ENCODE assay signal across 2 cellular contexts in the genomic region with DNA sequence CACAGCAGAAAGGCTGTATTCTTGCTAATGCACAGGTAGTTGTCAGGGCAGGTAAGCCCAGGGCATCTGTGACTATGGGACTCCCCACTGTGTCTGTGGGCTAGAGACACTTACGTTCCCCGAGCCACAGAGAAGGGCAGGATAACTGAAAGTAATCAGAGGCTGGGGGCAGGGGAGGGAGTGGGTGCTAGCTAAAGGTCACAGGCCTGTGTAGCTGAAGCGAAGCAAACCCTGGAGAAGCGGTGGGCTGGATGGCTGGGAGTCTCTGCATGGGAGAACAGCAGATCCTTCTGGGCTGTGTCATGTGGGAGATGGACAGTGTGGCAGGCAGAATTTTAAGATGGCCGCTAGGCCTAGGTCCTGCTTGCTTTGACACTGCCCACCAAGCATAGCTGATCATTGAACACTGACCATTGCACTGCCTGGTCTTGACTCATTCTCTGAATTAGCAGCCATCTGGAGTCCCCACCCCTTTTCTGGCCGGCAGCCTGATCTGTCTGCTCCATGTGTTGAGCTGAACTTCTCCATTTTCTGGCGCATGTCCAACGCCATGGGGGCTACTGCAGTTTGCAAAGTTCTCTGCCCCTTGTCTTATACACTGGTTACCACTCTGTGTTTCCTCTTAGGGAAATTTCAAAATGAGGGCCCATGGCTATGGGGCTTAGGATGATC.
TF ChIP-seq lines count a peak whose summit lies in the region.

No MANE protein-coding gene starts in this region.

TF ChIP-seq in SK-N-SH, 30 proteins besides CTCF, POLR2A, EP300 and RAD21 (continued from another document):
- TF ChIP-seq, protein P1, sequence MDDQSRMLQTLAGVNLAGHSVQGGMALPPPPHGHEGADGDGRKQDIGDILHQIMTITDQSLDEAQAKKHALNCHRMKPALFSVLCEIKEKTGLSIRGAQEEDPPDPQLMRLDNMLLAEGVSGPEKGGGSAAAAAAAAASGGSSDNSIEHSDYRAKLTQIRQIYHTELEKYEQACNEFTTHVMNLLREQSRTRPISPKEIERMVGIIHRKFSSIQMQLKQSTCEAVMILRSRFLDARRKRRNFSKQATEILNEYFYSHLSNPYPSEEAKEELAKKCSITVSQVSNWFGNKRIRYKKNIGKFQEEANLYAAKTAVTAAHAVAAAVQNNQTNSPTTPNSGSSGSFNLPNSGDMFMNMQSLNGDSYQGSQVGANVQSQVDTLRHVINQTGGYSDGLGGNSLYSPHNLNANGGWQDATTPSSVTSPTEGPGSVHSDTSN (IDR thresholded peaks at IDR 0.05) = no peak
- TF ChIP-seq, protein P2, sequence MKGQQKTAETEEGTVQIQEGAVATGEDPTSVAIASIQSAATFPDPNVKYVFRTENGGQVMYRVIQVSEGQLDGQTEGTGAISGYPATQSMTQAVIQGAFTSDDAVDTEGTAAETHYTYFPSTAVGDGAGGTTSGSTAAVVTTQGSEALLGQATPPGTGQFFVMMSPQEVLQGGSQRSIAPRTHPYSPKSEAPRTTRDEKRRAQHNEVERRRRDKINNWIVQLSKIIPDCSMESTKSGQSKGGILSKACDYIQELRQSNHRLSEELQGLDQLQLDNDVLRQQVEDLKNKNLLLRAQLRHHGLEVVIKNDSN (IDR thresholded peaks at IDR 0.05; ENCODE audit: borderline replicate concordance, low read depth) = no peak
- TF ChIP-seq SIN3A (IDR thresholded peaks at IDR 0.05; ENCODE audit: borderline replicate concordance, low read depth, low read length) (no peak), CHD2 (IDR thresholded peaks at IDR 0.05; ENCODE audit: low read length, partially characterized antibody) (no peak), TEAD4 (IDR thresholded peaks at IDR 0.05; ENCODE audit: borderline replicate concordance, insufficient read depth) (no peak), ELF1 (IDR thresholded peaks at IDR 0.05) (no peak), POLR2AphosphoS5 (IDR thresholded peaks at IDR 0.05; ENCODE audit: low read depth, low read length) (no peak), FOSL2 (IDR thresholded peaks at IDR 0.05; ENCODE audit: borderline replicate concordance, low read depth) (no peak), MXI1 (IDR thresholded peaks at IDR 0.05; ENCODE audit: low read depth, low read length) (no peak), GABPA (IDR thresholded peaks at IDR 0.05; ENCODE audit: low read depth) (no peak), GATA2 (CRISPR knock-in tag; IDR thresholded peaks at IDR 0.05) (no peak), TAF1 (IDR thresholded peaks at IDR 0.05; ENCODE audit: borderline replicate concordance, low read depth, low read length) (no peak)
- TF ChIP-seq, protein P3, sequence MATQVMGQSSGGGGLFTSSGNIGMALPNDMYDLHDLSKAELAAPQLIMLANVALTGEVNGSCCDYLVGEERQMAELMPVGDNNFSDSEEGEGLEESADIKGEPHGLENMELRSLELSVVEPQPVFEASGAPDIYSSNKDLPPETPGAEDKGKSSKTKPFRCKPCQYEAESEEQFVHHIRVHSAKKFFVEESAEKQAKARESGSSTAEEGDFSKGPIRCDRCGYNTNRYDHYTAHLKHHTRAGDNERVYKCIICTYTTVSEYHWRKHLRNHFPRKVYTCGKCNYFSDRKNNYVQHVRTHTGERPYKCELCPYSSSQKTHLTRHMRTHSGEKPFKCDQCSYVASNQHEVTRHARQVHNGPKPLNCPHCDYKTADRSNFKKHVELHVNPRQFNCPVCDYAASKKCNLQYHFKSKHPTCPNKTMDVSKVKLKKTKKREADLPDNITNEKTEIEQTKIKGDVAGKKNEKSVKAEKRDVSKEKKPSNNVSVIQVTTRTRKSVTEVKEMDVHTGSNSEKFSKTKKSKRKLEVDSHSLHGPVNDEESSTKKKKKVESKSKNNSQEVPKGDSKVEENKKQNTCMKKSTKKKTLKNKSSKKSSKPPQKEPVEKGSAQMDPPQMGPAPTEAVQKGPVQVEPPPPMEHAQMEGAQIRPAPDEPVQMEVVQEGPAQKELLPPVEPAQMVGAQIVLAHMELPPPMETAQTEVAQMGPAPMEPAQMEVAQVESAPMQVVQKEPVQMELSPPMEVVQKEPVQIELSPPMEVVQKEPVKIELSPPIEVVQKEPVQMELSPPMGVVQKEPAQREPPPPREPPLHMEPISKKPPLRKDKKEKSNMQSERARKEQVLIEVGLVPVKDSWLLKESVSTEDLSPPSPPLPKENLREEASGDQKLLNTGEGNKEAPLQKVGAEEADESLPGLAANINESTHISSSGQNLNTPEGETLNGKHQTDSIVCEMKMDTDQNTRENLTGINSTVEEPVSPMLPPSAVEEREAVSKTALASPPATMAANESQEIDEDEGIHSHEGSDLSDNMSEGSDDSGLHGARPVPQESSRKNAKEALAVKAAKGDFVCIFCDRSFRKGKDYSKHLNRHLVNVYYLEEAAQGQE (IDR thresholded peaks at IDR 0.05; ENCODE audit: low read depth, low read length) = no peak
- TF ChIP-seq, protein P4, sequence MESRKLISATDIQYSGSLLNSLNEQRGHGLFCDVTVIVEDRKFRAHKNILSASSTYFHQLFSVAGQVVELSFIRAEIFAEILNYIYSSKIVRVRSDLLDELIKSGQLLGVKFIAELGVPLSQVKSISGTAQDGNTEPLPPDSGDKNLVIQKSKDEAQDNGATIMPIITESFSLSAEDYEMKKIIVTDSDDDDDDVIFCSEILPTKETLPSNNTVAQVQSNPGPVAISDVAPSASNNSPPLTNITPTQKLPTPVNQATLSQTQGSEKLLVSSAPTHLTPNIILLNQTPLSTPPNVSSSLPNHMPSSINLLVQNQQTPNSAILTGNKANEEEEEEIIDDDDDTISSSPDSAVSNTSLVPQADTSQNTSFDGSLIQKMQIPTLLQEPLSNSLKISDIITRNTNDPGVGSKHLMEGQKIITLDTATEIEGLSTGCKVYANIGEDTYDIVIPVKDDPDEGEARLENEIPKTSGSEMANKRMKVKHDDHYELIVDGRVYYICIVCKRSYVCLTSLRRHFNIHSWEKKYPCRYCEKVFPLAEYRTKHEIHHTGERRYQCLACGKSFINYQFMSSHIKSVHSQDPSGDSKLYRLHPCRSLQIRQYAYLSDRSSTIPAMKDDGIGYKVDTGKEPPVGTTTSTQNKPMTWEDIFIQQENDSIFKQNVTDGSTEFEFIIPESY (IDR thresholded peaks at IDR 0.05; ENCODE audit: borderline replicate concordance, low read depth) = no peak

TF ChIP-seq in SK-N-SH treated with all-trans-retinoic acid at 6 μM for 48 hours, 23 proteins besides CTCF, POLR2A, EP300 and RAD21 (continued from another document):
- no peak for TF ChIP-seq TOX (CRISPR knock-in tag; IDR thresholded peaks at IDR 0.05; ENCODE audit: borderline replicate concordance)
